Comparison of ENCODE assay signal across 21 cellular contexts in genomic region chr7:118094044-118094443, GRCh38.
"Had no signal": no experiment of that assay in that cellular context is flagged by ENCODE, and none has a peak within 500 bp of the region (broad histone marks: within the 10 kb centered on the region; RNA-seq: fewer than 3 reads in every experiment).

No MANE protein-coding gene starts in this region.

- H3K4me3 ChIP-seq: ascending aorta, body of pancreas, SJCRH30 had no signal

- H3K9ac ChIP-seq: SK-N-SH had no signal

- H3K4me1 ChIP-seq: ascending aorta, body of pancreas, SJCRH30 had no signal

- H3K9me3 ChIP-seq: ascending aorta, body of pancreas, SJCRH30, SK-N-SH had no signal

- H3K36me3 ChIP-seq: ascending aorta, SJCRH30, WERI-Rb-1 had no signal

- ATAC-seq: activated CD8-positive, alpha-beta T cell treated with anti-CD3 and anti-CD28 coated beads for 36 hours; activated T-cell treated with anti-CD3 and anti-CD28 coated beads, Interleukin-2, amount 50 U/mL, for 72 hours; body of pancreas; Panc1 had no signal

- DNase-seq: activated CD4-positive, alpha-beta T cell treated with anti-CD3 and anti-CD28 coated beads for 4 hours; activated CD8-positive, alpha-beta memory T cell treated with anti-CD3 and anti-CD28 coated beads, Interleukin-2, amount 50 U/mL, for 4 hours; activated CD8-positive, alpha-beta T cell treated with anti-CD3 and anti-CD28 coated beads for 36 hours; activated gamma-delta T cell treated with Interleukin-2 at 50 U/mL for 16 hours; activated naive CD4-positive, alpha-beta T cell treated with anti-CD3 and anti-CD28 coated beads, Interleukin-2, amount 50 U/mL, for 16 hours; activated T-cell treated with anti-CD3 and anti-CD28 coated beads, Interleukin-2, amount 50 U/mL, for 72 hours; amniotic stem cell; body of pancreas; central memory CD4-positive, alpha-beta T cell; NCI-H1105 treated with DMSO at 0.1 percent for 48 hours; NCI-H1930; NCI-H524 treated with DMSO at 0.1 percent for 48 hours; NCI-H82; Right ventricle myocardium superior; RPMI8226; SJCRH30; SK-N-SH; T-helper 1 cell; WERI-Rb-1 had no signal

- H3K27ac ChIP-seq: ascending aorta, body of pancreas, SJCRH30, WERI-Rb-1 had no signal

- H3K27me3 ChIP-seq: ascending aorta, body of pancreas, SJCRH30 had no signal
